Comparison of ENCODE assay signal across 10 cellular contexts in genomic region chr20:18224968-18225568, GRCh38.
DNase-seq lines count a peak whose midpoint lies in the region; ATAC-seq and TF ChIP-seq lines count a peak whose summit lies in the region.
"Had no signal": no experiment of that assay in that cellular context is flagged by ENCODE, and none has a peak within 500 bp of the region (broad histone marks: within the 10 kb centered on the region; RNA-seq: fewer than 3 reads in every experiment).

No MANE protein-coding gene starts in this region.

- no peak overlapping the region for H2BK5ac ChIP-seq in trophoblast cell (ENCODE audit: low read depth, low read length, poor library complexity)

- H3K27me3 Mint-ChIP-seq in activated T-cell treated with anti-CD3 and anti-CD28 coated beads, Interleukin-2, amount 50 U/mL, for 4 hours (ENCODE audit: low read depth) = peaks cover 5% of the 10 kb centered on the region

- peaks cover 5 to 8% of the 10 kb centered on the region in 2 experiments for H3K4me1 ChIP-seq in trophoblast cell (ENCODE audit: control insufficient read depth in 1 of 2, insufficient read depth in 2 of 2, low read length in 2 of 2)
- H3K4me1 ChIP-seq in A673 (ENCODE audit: insufficient read depth, low read length, poor library complexity, severe bottlenecking) = no peaks in the 10 kb centered on the region

- H3K18ac ChIP-seq in trophoblast cell (ENCODE audit: low read length) = no peak overlapping the region

- no TSS peak for BruUV-seq in A673 (replicated peaks; lab: Mats Ljungman, UMichigan)

- H2BK12ac ChIP-seq in trophoblast cell (ENCODE audit: low read length) = no peak overlapping the region

- H3K4me1 Mint-ChIP-seq in activated T-cell treated with anti-CD3 and anti-CD28 coated beads, Interleukin-2, amount 50 U/mL, for 4 hours (ENCODE audit: low read depth) = no peaks in the 10 kb centered on the region

- H3K4me2 ChIP-seq in trophoblast cell (ENCODE audit: low read length) = no peak overlapping the region

- no peaks in the 10 kb centered on the region for H3K79me1 ChIP-seq in trophoblast cell (ENCODE audit: low read length)

- H3K36me3 ChIP-seq in trophoblast cell (ENCODE audit: control insufficient read depth in 1 of 2, insufficient read depth in 2 of 2, low read length in 2 of 2) (no peaks in the 10 kb centered on the region), A673 (ENCODE audit: insufficient read depth, low read length, poor library complexity, severe bottlenecking) (no peaks in the 10 kb centered on the region)

- H3K27ac ChIP-seq in RWPE1 (peak overlapping the region; percentile 91), trophoblast cell (ENCODE audit: low read depth, low read length) (no peak overlapping the region), A673 (ENCODE audit: low read depth, low read length, poor library complexity, severe bottlenecking) (no peak overlapping the region)

- H3K14ac ChIP-seq in trophoblast cell (ENCODE audit: low read length) = peak overlapping the region; percentile 11

- H3K27me3 ChIP-seq in trophoblast cell (ENCODE audit: insufficient read depth, low read length) (no peaks in the 10 kb centered on the region), A673 (replicated peaks; ENCODE audit: insufficient read depth, low read depth, low read length, poor library complexity) (no peaks in the 10 kb centered on the region)

- H3K79me2 ChIP-seq in trophoblast cell (ENCODE audit: control insufficient read depth, insufficient read depth, low read length, poor library complexity) = no peaks in the 10 kb centered on the region

- CTCF ChIA-PET in RWPE1 (lab: Yijun Ruan, JAX) (no interaction called here), A673 (lab: Charles Lee) (no interaction called here)

- no peak overlapping the region for H3K23ac ChIP-seq in trophoblast cell (ENCODE audit: low read length)

- no peak overlapping the region for H2AK5ac ChIP-seq in trophoblast cell (ENCODE audit: low read length)

- WGBS in trophoblast cell (ENCODE audit: extremely low coverage, insufficient coverage, insufficient read length) = no CpG with 5 or more reads among the region's 9 CpGs

- no peaks in the 10 kb centered on the region for H3K36me3 Mint-ChIP-seq in activated T-cell treated with anti-CD3 and anti-CD28 coated beads, Interleukin-2, amount 50 U/mL, for 4 hours (ENCODE audit: insufficient read depth)
- H3K36me3 Mint-ChIP-seq: natural killer cell treated with Interleukin-12 subunit alpha and Interleukin-12 subunit beta and Interleukin-15 and Interleukin-18, amount 100 ng/mL, for 72 hours had no signal

- H2AFZ ChIP-seq in trophoblast cell (ENCODE audit: insufficient read depth, low read length, poor library complexity) = peak overlapping the region; percentile 17

- H3K4me3 Mint-ChIP-seq in activated T-cell treated with anti-CD3 and anti-CD28 coated beads, Interleukin-2, amount 50 U/mL, for 4 hours = no peak overlapping the region
- H3K4me3 Mint-ChIP-seq: natural killer cell treated with Interleukin-12 subunit alpha and Interleukin-12 subunit beta and Interleukin-15 and Interleukin-18, amount 100 ng/mL, for 72 hours had no signal

- H4K8ac ChIP-seq in trophoblast cell (ENCODE audit: low read depth, low read length) = no peak overlapping the region

- H3K9me3 ChIP-seq in trophoblast cell (ENCODE audit: insufficient read depth, low read depth, low read length) (no peaks in the 10 kb centered on the region), A673 (ENCODE audit: low read depth, low read length, poor library complexity, severe bottlenecking) (no peaks in the 10 kb centered on the region)

- POLR2A ChIA-PET in RWPE1 (lab: Yijun Ruan, JAX; ENCODE audit: low non-redundant PET) (no interaction called here), A673 (lab: Charles Lee; ENCODE audit: low non-redundant PET) (no interaction called here)

- intact Hi-C loops in A673 (cut with micrococcal nuclease; ENCODE audit: unreplicated experiment) = no loop called here

- no peak overlapping the region for H3K4ac ChIP-seq in trophoblast cell (ENCODE audit: low read depth, low read length)

- H3K9me3 Mint-ChIP-seq in activated T-cell treated with anti-CD3 and anti-CD28 coated beads, Interleukin-2, amount 50 U/mL, for 4 hours = no peaks in the 10 kb centered on the region
- H3K9me3 Mint-ChIP-seq: natural killer cell treated with Interleukin-12 subunit alpha and Interleukin-12 subunit beta and Interleukin-15 and Interleukin-18, amount 100 ng/mL, for 72 hours had no signal

- TF ChIP-seq CTCF in RWPE1 (conservative IDR thresholded peaks at IDR 0.05; ENCODE audit: low read depth) (no peak), fibroblast of villous mesenchyme (IDR thresholded peaks at IDR 0.05; ENCODE audit: insufficient read depth, low read depth, low read length) (no peak), A673 (conservative IDR thresholded peaks at IDR 0.05; ENCODE audit: low read depth, low read length) (no peak)

- H3K4me3 ChIP-seq in fibroblast of villous mesenchyme (ENCODE audit: low read depth, low read length) (peak overlapping the region; percentile 23), trophoblast cell (ENCODE audit: low read depth, low read length) (no peak overlapping the region), A673 (ENCODE audit: low read depth, low read length, poor library complexity, severe bottlenecking) (no peak overlapping the region)

- no peak overlapping the region for H4K12ac ChIP-seq in trophoblast cell (ENCODE audit: low read depth, low read length)

- H4K91ac ChIP-seq in trophoblast cell (ENCODE audit: low read depth, low read length) = no peak overlapping the region

- peak; percentile 78 for DNase-seq in Daoy (ENCODE audit: low read depth)
- peak; percentile 71 for DNase-seq in RWPE1 (ENCODE audit: low spot score)
- peak; percentile 59 for DNase-seq in fibroblast of villous mesenchyme (ENCODE audit: low read depth)
- no peak for DNase-seq in trophoblast cell
- no peak for DNase-seq in activated T-cell treated with anti-CD3 and anti-CD28 coated beads, Interleukin-2, amount 50 U/mL, for 4 hours
- no peak for DNase-seq in NOMO-1 (lab: John Stamatoyannopoulos, UW; ENCODE audit: unreplicated experiment in 2 of 2)
- no peak for DNase-seq in A673 (ENCODE audit: low spot score)
- no peak for DNase-seq in NK-92 (lab: John Stamatoyannopoulos, UW; ENCODE audit: unreplicated experiment)
- DNase-seq: T-helper 9 cell had no signal

- no peak overlapping the region for H2BK120ac ChIP-seq in trophoblast cell (ENCODE audit: insufficient read depth, low read length, poor library complexity)

- no peak overlapping the region for H3K9ac ChIP-seq in trophoblast cell (ENCODE audit: low read length)

- ATAC-seq in activated T-cell treated with anti-CD3 and anti-CD28 coated beads, Interleukin-2, amount 50 U/mL, for 4 hours = no peak

Comparison
In these comparisons a context has a peak if more than half of its experiments do, and no peak if none do; other contexts are left out.
1. DNase-seq: peak in Daoy (single experiment), RWPE1 (single experiment) and fibroblast of villous mesenchyme (single experiment); none in trophoblast cell (0 of 2), activated T-cell treated with anti-CD3 and anti-CD28 coated beads, Interleukin-2, amount 50 U/mL, for 4 hours (single experiment), NOMO-1 (0 of 2), A673 (single experiment) and NK-92 (single experiment).